14 cellular contexts compared by ENCODE assay signal in genomic region chr11:68498903-68499883, GRCh38. TPM values are rescaled to one million over a fixed set of nuclear protein-coding genes. Genes with fewer than 3 reads are reported as not detected.
DNase-seq lines count a peak whose midpoint lies in the region; ATAC-seq, FAIRE-seq and TF ChIP-seq lines count a peak whose summit lies in the region.
"Had no signal": no experiment of that assay in that cellular context is flagged by ENCODE, and none has a peak within 500 bp of the region (broad histone marks: within the 10 kb centered on the region; RNA-seq: fewer than 3 reads in every experiment).

No MANE protein-coding gene starts in this region.

- POLR2A ChIA-PET in activated CD4-positive, alpha-beta memory T cell treated with anti-CD3 and anti-CD28 coated beads for 36 hours (lab: Charles Lee) = no interaction called here
- POLR2A ChIA-PET in activated CD4-positive, alpha-beta memory T cell treated with anti-CD3 and anti-CD28 coated beads, Interleukin-2, amount 10 ng/mL, durations not matched to agents 7 days and 5 days (lab: Charles Lee) = no interaction called here
- POLR2A ChIA-PET in HEK293 (lab: Yijun Ruan, JAX) = no interaction called here

- no peak overlapping the region for H3K9ac ChIP-seq in endodermal cell (ENCODE audit: extremely low read depth, low read length, poor library complexity, severe bottlenecking)

- H3K27ac ChIP-seq in HEK293 (ENCODE audit: extremely low read depth, low read depth, low read length) (no peak overlapping the region), endodermal cell (ENCODE audit: low read depth, low read length) (no peak overlapping the region), psoas muscle (peak overlapping the region; percentile 88)
- H3K27ac ChIP-seq: 22Rv1 had no signal

- WGBS in endodermal cell (ENCODE audit: insufficient coverage in 1 of 2, insufficient read length in 1 of 2), 2 experiments = 73 to 81% methylated on average over 6 to 10 of the region's 11 CpGs
- 39 to 60% (median 48%) methylated on average over 11 of the region's 11 CpGs for WGBS in psoas muscle, 3 donors

- H3K27ac Mint-ChIP-seq in activated CD4-positive, alpha-beta memory T cell treated with anti-CD3 and anti-CD28 coated beads for 36 hours = peak overlapping the region; percentile 21
- no peak overlapping the region for H3K27ac Mint-ChIP-seq in activated CD4-positive, alpha-beta memory T cell treated with anti-CD3 and anti-CD28 coated beads, Interleukin-2, amount 10 ng/mL, durations not matched to agents 7 days and 5 days
- peak overlapping the region; percentile 65 for H3K27ac Mint-ChIP-seq in endodermal cell
- H3K27ac Mint-ChIP-seq: activated naive CD8-positive, alpha-beta T cell treated with anti-CD3 and anti-CD28 coated beads, Interleukin-2, amount 50 U/mL, for 24 hours had no signal

- intact Hi-C loops in activated CD4-positive, alpha-beta memory T cell treated with anti-CD3 and anti-CD28 coated beads for 36 hours (cut with micrococcal nuclease) = no loop called here
- intact Hi-C loops in psoas muscle (cut with DNase I) = loop anchor here (5.0 kb wide), 2 partner anchors 33 to 37 kb away; partner anchors contain the start of gene PPP6R3 (in 2 of the 2)

- no peak for TF ChIP-seq POLR2A in H54 (IDR thresholded peaks at IDR 0.05; ENCODE audit: low read depth, low read length)

- H3K36me3 ChIP-seq in HEK293 (ENCODE audit: control insufficient read depth in 2 of 2, insufficient read depth in 1 of 2, low read length in 2 of 2) (no peaks in the 10 kb centered on the region), endodermal cell (ENCODE audit: control insufficient read depth, insufficient read depth, low read length) (no peaks in the 10 kb centered on the region), psoas muscle (ENCODE audit: insufficient read depth in 1 of 2, low read depth in 1 of 2) (no peaks in the 10 kb centered on the region)

- no peaks in the 10 kb centered on the region for H3K27me3 Mint-ChIP-seq in activated CD4-positive, alpha-beta memory T cell treated with anti-CD3 and anti-CD28 coated beads for 36 hours
- H3K27me3 Mint-ChIP-seq in activated CD4-positive, alpha-beta memory T cell treated with anti-CD3 and anti-CD28 coated beads, Interleukin-2, amount 10 ng/mL, durations not matched to agents 7 days and 5 days = no peaks in the 10 kb centered on the region
- H3K27me3 Mint-ChIP-seq in endodermal cell (ENCODE audit: insufficient read depth) = no peaks in the 10 kb centered on the region
- H3K27me3 Mint-ChIP-seq: activated CD4-positive, alpha-beta T cell treated with anti-CD3 and anti-CD28 coated beads for 36 hours; activated naive CD8-positive, alpha-beta T cell treated with anti-CD3 and anti-CD28 coated beads, Interleukin-2, amount 50 U/mL, for 24 hours had no signal

- H3K9me3 Mint-ChIP-seq in activated CD4-positive, alpha-beta memory T cell treated with anti-CD3 and anti-CD28 coated beads for 36 hours = no peaks in the 10 kb centered on the region
- H3K9me3 Mint-ChIP-seq in activated CD4-positive, alpha-beta memory T cell treated with anti-CD3 and anti-CD28 coated beads, Interleukin-2, amount 10 ng/mL, durations not matched to agents 7 days and 5 days = no peaks in the 10 kb centered on the region
- H3K9me3 Mint-ChIP-seq in endodermal cell = peaks cover 3% of the 10 kb centered on the region
- H3K9me3 Mint-ChIP-seq: activated naive CD8-positive, alpha-beta T cell treated with anti-CD3 and anti-CD28 coated beads, Interleukin-2, amount 50 U/mL, for 24 hours had no signal

- peak in 2 of 4 donors; percentile 10 to 29 for ATAC-seq in psoas muscle
- ATAC-seq in GM19328 (IDR thresholded peaks at IDR 0.05; ENCODE audit: unreplicated experiment) = no peak
- ATAC-seq in HG02870 (IDR thresholded peaks at IDR 0.05; ENCODE audit: unreplicated experiment) = no peak
- ATAC-seq: activated CD4-positive, alpha-beta T cell treated with anti-CD3 and anti-CD28 coated beads for 36 hours; activated naive CD8-positive, alpha-beta T cell treated with anti-CD3 and anti-CD28 coated beads, Interleukin-2, amount 50 U/mL, for 24 hours had no signal

- H3K4me1 Mint-ChIP-seq in activated CD4-positive, alpha-beta memory T cell treated with anti-CD3 and anti-CD28 coated beads for 36 hours (ENCODE audit: low read depth) = peaks cover 78% of the 10 kb centered on the region
- H3K4me1 Mint-ChIP-seq in activated CD4-positive, alpha-beta memory T cell treated with anti-CD3 and anti-CD28 coated beads, Interleukin-2, amount 10 ng/mL, durations not matched to agents 7 days and 5 days = peaks cover 34% of the 10 kb centered on the region
- peaks cover 33% of the 10 kb centered on the region for H3K4me1 Mint-ChIP-seq in endodermal cell

- no peaks in the 10 kb centered on the region for H3K9me3 ChIP-seq in HEK293 (ENCODE audit: control insufficient read depth, insufficient read depth, low read depth, low read length)
- H3K9me3 ChIP-seq in endodermal cell (ENCODE audit: control insufficient read depth, low read length) = no peaks in the 10 kb centered on the region
- no peaks in the 10 kb centered on the region for H3K9me3 ChIP-seq in psoas muscle

- CTCF ChIA-PET in activated CD4-positive, alpha-beta memory T cell treated with anti-CD3 and anti-CD28 coated beads for 36 hours (lab: Charles Lee) = no interaction called here
- CTCF ChIA-PET in activated CD4-positive, alpha-beta memory T cell treated with anti-CD3 and anti-CD28 coated beads, Interleukin-2, amount 10 ng/mL, durations not matched to agents 7 days and 5 days (lab: Charles Lee) = no interaction called here
- CTCF ChIA-PET in HEK293 (lab: Yijun Ruan, JAX) = interaction anchor here (0.6 kb wide), 1 partner anchor 301 kb away, joined by 4 read pairs; no protein-coding TSS in a partner anchor

- H3K36me3 Mint-ChIP-seq in activated CD4-positive, alpha-beta memory T cell treated with anti-CD3 and anti-CD28 coated beads for 36 hours = no peaks in the 10 kb centered on the region
- peaks cover 4% of the 10 kb centered on the region for H3K36me3 Mint-ChIP-seq in activated CD4-positive, alpha-beta memory T cell treated with anti-CD3 and anti-CD28 coated beads, Interleukin-2, amount 10 ng/mL, durations not matched to agents 7 days and 5 days (ENCODE audit: low read depth)
- H3K36me3 Mint-ChIP-seq in endodermal cell (ENCODE audit: low read depth) = peaks cover 7% of the 10 kb centered on the region

- H3K4me3 Mint-ChIP-seq in activated CD4-positive, alpha-beta memory T cell treated with anti-CD3 and anti-CD28 coated beads for 36 hours = no peak overlapping the region
- H3K4me3 Mint-ChIP-seq in activated CD4-positive, alpha-beta memory T cell treated with anti-CD3 and anti-CD28 coated beads, Interleukin-2, amount 10 ng/mL, durations not matched to agents 7 days and 5 days = no peak overlapping the region
- peak overlapping the region; percentile 20 for H3K4me3 Mint-ChIP-seq in endodermal cell
- H3K4me3 Mint-ChIP-seq: activated CD4-positive, alpha-beta T cell treated with anti-CD3 and anti-CD28 coated beads for 36 hours; activated naive CD8-positive, alpha-beta T cell treated with anti-CD3 and anti-CD28 coated beads, Interleukin-2, amount 50 U/mL, for 24 hours had no signal

- TF ChIP-seq CTCF in HEK293 (tag by site-specific recombination; IDR thresholded peaks at IDR 0.05) (no peak), endodermal cell (conservative IDR thresholded peaks at IDR 0.05) (no peak), psoas muscle (IDR thresholded peaks at IDR 0.05) (no peak)

- no peak for FAIRE-seq in H54 (lab: Jason Lieb, UNC)

- DNase-seq in activated CD4-positive, alpha-beta memory T cell treated with anti-CD3 and anti-CD28 coated beads for 36 hours = no peak
- DNase-seq in activated CD4-positive, alpha-beta memory T cell treated with anti-CD3 and anti-CD28 coated beads, Interleukin-2, amount 10 ng/mL, durations not matched to agents 7 days and 5 days = no peak
- DNase-seq in endodermal cell = peak; percentile 73
- no peak for DNase-seq in psoas muscle
- DNase-seq in H54 (ENCODE audit: insufficient read length, low spot score) = no peak
- DNase-seq: activated CD4-positive, alpha-beta T cell treated with anti-CD3 and anti-CD28 coated beads for 36 hours; activated naive CD8-positive, alpha-beta T cell treated with anti-CD3 and anti-CD28 coated beads, Interleukin-2, amount 50 U/mL, for 24 hours; caudate nucleus; NCI-H1417; NCI-H2227 treated with DMSO at 0.1 percent for 48 hours had no signal

- no peaks in the 10 kb centered on the region for H3K27me3 ChIP-seq in endodermal cell (ENCODE audit: control insufficient read depth, insufficient read depth, low read length, poor library complexity, severe bottlenecking)
- no peaks in the 10 kb centered on the region for H3K27me3 ChIP-seq in psoas muscle (ENCODE audit: insufficient read depth in 3 of 3, low read length in 2 of 3)

- H3K4me1 ChIP-seq in HEK293 (ENCODE audit: control insufficient read depth, insufficient read depth, low read length) (peaks cover 11% of the 10 kb centered on the region), endodermal cell (ENCODE audit: control insufficient read depth, insufficient read depth, low read length) (peaks cover 7% of the 10 kb centered on the region), psoas muscle (peaks cover 89% of the 10 kb centered on the region)

- H3K4me3 ChIP-seq in HEK293 (ENCODE audit: low read depth, low read length) (no peak overlapping the region), endodermal cell (ENCODE audit: low read length) (no peak overlapping the region), psoas muscle (peak overlapping the region; percentile 50)

TF ChIP-seq in HEK293, 187 proteins besides CTCF, POLR2A, EP300 and RAD21 (continues in another document):
- TF ChIP-seq ZNF248 (tag by site-specific recombination; IDR thresholded peaks at IDR 0.05) (no peak), ZNF600 (tag by site-specific recombination; IDR thresholded peaks at IDR 0.05) (no peak), ZNF221 (tag by site-specific recombination; IDR thresholded peaks at IDR 0.05; ENCODE audit: borderline replicate concordance) (no peak), ZNF211 (tag by site-specific recombination; IDR thresholded peaks at IDR 0.05; ENCODE audit: low read depth) (no peak)

RNA-seq across cellular contexts. Expression of gene PPP6R3, which starts 38.6 kb away (rescaled TPM):
- 100 to 1,000 TPM; 108 to 110 TPM for total RNA-seq in activated CD4-positive, alpha-beta memory T cell treated with anti-CD3 and anti-CD28 coated beads for 36 hours
- 100 to 1,000 TPM; 105 to 115 TPM for total RNA-seq in activated CD4-positive, alpha-beta memory T cell treated with anti-CD3 and anti-CD28 coated beads, Interleukin-2, amount 10 ng/mL, durations not matched to agents 7 days and 5 days
- total RNA-seq in endodermal cell (100 to 1,000 TPM; 118 to 136 TPM), psoas muscle (100 to 1,000 TPM in 1 of 4 donors, 10 to 100 TPM in 3; 58.8 to 102 (median 70.2) TPM)
- polyA plus RNA-seq in endodermal cell (2013, experiment 1 of 2) = 83.3 TPM
- polyA plus RNA-seq in endodermal cell (2013, experiment 2 of 2) = 88.5 TPM
- polyA plus RNA-seq in psoas muscle = 10 to 100 TPM; 19.7 to 43.2 (median 26.8) TPM
